In genomic region chr6:132465530-132466485, GRCh38 we compare ENCODE assay signal across 15 cellular contexts. TPM values are rescaled to one million over a fixed set of nuclear protein-coding genes. Genes with fewer than 3 reads are reported as not detected.
A peak's percentile ranks its signal among the peaks of the same experiment; 100 is the strongest.
DNase-seq lines count a peak whose midpoint lies in the region; ATAC-seq, FAIRE-seq and TF ChIP-seq lines count a peak whose summit lies in the region.
"Had no signal": no experiment of that assay in that cellular context is flagged by ENCODE, and none has a peak within 500 bp of the region (broad histone marks: within the 10 kb centered on the region; RNA-seq: fewer than 3 reads in every experiment).

No MANE protein-coding gene starts in this region.

- no peak overlapping the region for H3K14ac ChIP-seq in neuronal stem cell (ENCODE audit: low read length)

- H3K79me1 ChIP-seq in neuronal stem cell (ENCODE audit: low read depth, low read length), result no peaks in the 10 kb centered on the region

- no peak for TF ChIP-seq POLR2A in GM12891 (IDR thresholded peaks at IDR 0.05; ENCODE audit: low read depth, low read length)

- H4K91ac ChIP-seq in neuronal stem cell (ENCODE audit: low read depth, low read length, poor library complexity), result no peak overlapping the region

- H3K9me3 ChIP-seq in neuronal stem cell (replicated peaks in 1 of 2; ENCODE audit: control insufficient read depth in 2 of 2, insufficient read depth in 1 of 2, low read depth in 1 of 2, low read length in 2 of 2) (no peaks in the 10 kb centered on the region), lower lobe of right lung (no peaks in the 10 kb centered on the region)
- H3K9me3 ChIP-seq: thoracic aorta had no signal

- DNase-seq in GM12891 (ENCODE audit: insufficient read length, low spot score) (peak; percentile 4), MV-4-11 (lab: John Stamatoyannopoulos, UW) (peak; percentile 71), neuronal stem cell (ENCODE audit: low spot score) (no peak), lower lobe of right lung (no peak), KG1 (lab: John Stamatoyannopoulos, UW) (no peak)
- DNase-seq in stimulated activated CD4-positive, alpha-beta T cell treated with anti-CD3 and anti-CD28 coated beads, Interleukin-2, amount 100 ng/mL, for 48 hours, result no peak
- DNase-seq: activated CD4-positive, alpha-beta T cell treated with anti-CD3 and anti-CD28 coated beads, Interleukin-2, amount 10 ng/mL, durations not matched to agents 7 days and 5 days; NCI-H1436 treated with DMSO at 0.1 percent for 48 hours; Right ventricle myocardium superior had no signal

- no peak overlapping the region for H2BK12ac ChIP-seq in neuronal stem cell (ENCODE audit: low read length)

- no peak overlapping the region for H2BK120ac ChIP-seq in neuronal stem cell (ENCODE audit: low read depth, low read length)

- H3K4me3 ChIP-seq in neuronal stem cell (ENCODE audit: low read length in 2 of 2) (no peak overlapping the region), lower lobe of right lung (no peak overlapping the region)
- H3K4me3 ChIP-seq: neural progenitor cell, thoracic aorta had no signal

- H3K9ac ChIP-seq in neuronal stem cell (ENCODE audit: low read depth, low read length, poor library complexity), result no peak overlapping the region
- H3K9ac ChIP-seq: neural progenitor cell had no signal

- WGBS in neuronal stem cell (ENCODE audit: extremely low coverage in 2 of 2, insufficient read length in 2 of 2, insufficient replicate concordance in 1 of 2), 2 donors, result no CpG with 5 or more reads among the region's 5 CpGs

- H3K18ac ChIP-seq in neuronal stem cell (ENCODE audit: low read length), result no peak overlapping the region

- H3K36me3 ChIP-seq in neuronal stem cell (replicated peaks in 1 of 2; ENCODE audit: control insufficient read depth in 2 of 2, insufficient read depth in 2 of 2, low read length in 2 of 2) (peaks cover 11 to 53% of the 10 kb centered on the region in 2 donors), lower lobe of right lung (peaks cover 98% of the 10 kb centered on the region)

- H3K27me3 ChIP-seq in neuronal stem cell (ENCODE audit: control insufficient read depth in 3 of 3, insufficient read depth in 3 of 3, low read depth in 1 of 3, low read length in 3 of 3) (no peaks in the 10 kb centered on the region), lower lobe of right lung (ENCODE audit: low read depth) (no peaks in the 10 kb centered on the region)
- H3K27me3 ChIP-seq: neural progenitor cell had no signal

- H3K27ac ChIP-seq in neuronal stem cell (replicated peaks; ENCODE audit: low read length), result no peak overlapping the region
- no peak overlapping the region for H3K27ac ChIP-seq in lower lobe of right lung
- H3K27ac ChIP-seq: HL-60, neural progenitor cell, thoracic aorta had no signal

- no peak overlapping the region for H3K4me2 ChIP-seq in neuronal stem cell (ENCODE audit: insufficient read depth, low read length, poor library complexity, severe bottlenecking)
- H3K4me2 ChIP-seq: neural progenitor cell had no signal

- H3K4ac ChIP-seq in neuronal stem cell (ENCODE audit: low read length), result no peak overlapping the region

- H2BK5ac ChIP-seq in neuronal stem cell (ENCODE audit: low read length), result no peak overlapping the region

- no peak overlapping the region for H2AK5ac ChIP-seq in neuronal stem cell (ENCODE audit: low read depth, low read length)

- no peak overlapping the region for H2BK15ac ChIP-seq in neuronal stem cell (ENCODE audit: low read length)

- H3K4me1 ChIP-seq in neuronal stem cell (ENCODE audit: control insufficient read depth in 2 of 2, insufficient read depth in 1 of 2, low read depth in 1 of 2, low read length in 2 of 2) (no peaks in the 10 kb centered on the region), lower lobe of right lung (no peaks in the 10 kb centered on the region)
- H3K4me1 ChIP-seq: neural progenitor cell had no signal

- no peak for TF ChIP-seq CTCF in lower lobe of right lung (IDR thresholded peaks at IDR 0.05)

- FAIRE-seq in GM12891 (lab: Jason Lieb, UNC), result peak; percentile 62
- FAIRE-seq: islet of Langerhans had no signal

- no peak overlapping the region for H2AFZ ChIP-seq in neuronal stem cell (ENCODE audit: low read length)
- H2AFZ ChIP-seq: neural progenitor cell had no signal

- intact Hi-C loops in lower lobe of right lung (cut with DNase I), result no loop called here

- ATAC-seq in GM19452 (IDR thresholded peaks at IDR 0.05; ENCODE audit: unreplicated experiment) (peak; percentile 71), HG02885 (IDR thresholded peaks at IDR 0.05; ENCODE audit: poor library complexity, unreplicated experiment) (peak; percentile 92), lower lobe of right lung (no peak)

- H4K8ac ChIP-seq in neuronal stem cell (ENCODE audit: low read depth, low read length), result no peak overlapping the region

- no peak overlapping the region for H3K23ac ChIP-seq in neuronal stem cell (ENCODE audit: low read depth, low read length, poor library complexity)

TF ChIP-seq in GM12891, 5 proteins besides CTCF, POLR2A, EP300 and RAD21:
- TF ChIP-seq POLR2AphosphoS5 (IDR thresholded peaks at IDR 0.05; ENCODE audit: low read depth, low read length), result no peak
- TF ChIP-seq SPI1 (IDR thresholded peaks at IDR 0.05; ENCODE audit: low read depth, low read length), result peak; percentile 98

RNA-seq across cellular contexts. Expression of gene STX7, which starts 47.1 kb away (rescaled TPM):
- 27.0 TPM for polyA plus RNA-seq in GM12891 (2012; ENCODE audit: low read depth, missing spikeins)
- polyA plus RNA-seq in neuronal stem cell (2013, experiment 1 of 2), result 26.7 TPM
- polyA plus RNA-seq in neuronal stem cell (2013, experiment 2 of 2), result 27.1 TPM
- 97.2 TPM for total RNA-seq in lower lobe of right lung

Comparison
In these comparisons a context has a peak if more than half of its experiments do, and no peak if none do; other contexts are left out.
1. DNase-seq: peak in GM12891 (single experiment) and MV-4-11 (single experiment); none in neuronal stem cell (single experiment), lower lobe of right lung (single experiment), stimulated activated CD4-positive, alpha-beta T cell treated with anti-CD3 and anti-CD28 coated beads, Interleukin-2, amount 100 ng/mL, for 48 hours (0 of 2) and KG1 (single experiment).
2. ATAC-seq: peak in GM19452 (single experiment) and HG02885 (single experiment); none in lower lobe of right lung (0 of 2).